19 cellular contexts compared by ENCODE assay signal in genomic region chr2:193467276-193467987, GRCh38.
DNase-seq lines count a peak whose midpoint lies in the region; ATAC-seq, FAIRE-seq and TF ChIP-seq lines count a peak whose summit lies in the region.
"Had no signal": no experiment of that assay in that cellular context is flagged by ENCODE, and none has a peak within 500 bp of the region (broad histone marks: within the 10 kb centered on the region; RNA-seq: fewer than 3 reads in every experiment).

No MANE protein-coding gene starts in this region.

- H3K4me2 ChIP-seq in HepG2 (ENCODE audit: low read depth, low read length), result no peak overlapping the region
- no peak overlapping the region for H3K4me2 ChIP-seq in neural progenitor cell

- no peaks in the 10 kb centered on the region for H3K27me3 ChIP-seq in adipocyte (replicated peaks; ENCODE audit: control insufficient read depth, insufficient read depth, low read length)
- H3K27me3 ChIP-seq in HepG2 (ENCODE audit: control insufficient read depth in 1 of 2, insufficient read depth in 2 of 2, low read length in 2 of 2), result no peaks in the 10 kb centered on the region
- H3K27me3 ChIP-seq in neural progenitor cell, result no peaks in the 10 kb centered on the region
- H3K27me3 ChIP-seq in upper lobe of right lung, result no peaks in the 10 kb centered on the region
- no peaks in the 10 kb centered on the region for H3K27me3 ChIP-seq in SJCRH30
- H3K27me3 ChIP-seq in heart left ventricle, result no peaks in the 10 kb centered on the region

- DNase-seq in LHCN-M2 (ENCODE audit: low read depth) (peak; percentile 5), adipocyte (ENCODE audit: low read depth) (no peak), HepG2 (ENCODE audit: low spot score) (no peak), neural progenitor cell (ENCODE audit: low spot score) (no peak), upper lobe of right lung (no peak), SJCRH30 (no peak), Right ventricle myocardium superior (no peak), heart left ventricle (no peak)
- DNase-seq: C1 segment of cervical spinal cord; Calu3; CD4-positive, alpha-beta memory T cell; COR-L47; DMS53; DMS79 treated with DMSO at 0.1 percent for 48 hours; GF-D8; GM23248; H9 had no signal

- intact Hi-C loops in HepG2 (cut with micrococcal nuclease; ENCODE audit: unreplicated experiment), result loop anchor here (2.0 kb wide), 1 partner anchor 39 kb away; no protein-coding TSS in a partner anchor
- intact Hi-C loops in upper lobe of right lung (cut with DNase I), result no loop called here
- intact Hi-C loops in Right ventricle myocardium superior (cut with DNase I), result no loop called here
- intact Hi-C loops in heart left ventricle (cut with DNase I), result no loop called here

- H3K27ac ChIP-seq in HepG2 (ENCODE audit: extremely low read length, insufficient read depth, low read length), result no peak overlapping the region
- no peak overlapping the region for H3K27ac ChIP-seq in neural progenitor cell
- H3K27ac ChIP-seq in upper lobe of right lung, result no peak overlapping the region
- no peak overlapping the region for H3K27ac ChIP-seq in SJCRH30
- H3K27ac ChIP-seq in heart left ventricle, result no peak overlapping the region
- H3K27ac ChIP-seq: GM23248 had no signal

- H3K27ac Mint-ChIP-seq in neural progenitor cell, result no peak overlapping the region
- H3K27ac Mint-ChIP-seq: CD4-positive, alpha-beta memory T cell; H9 had no signal

- in situ Hi-C loops in HepG2 (cut with HindIII; ENCODE audit: extremely low pct_ligation_motif_present, low pct_unique_long_range_greater_than_20kb), result no loop called here

- TF ChIP-seq RAD21 in HepG2 (CRISPR knock-in tag; IDR thresholded peaks at IDR 0.05), result no peak

- H3K4me1 ChIP-seq in adipocyte (ENCODE audit: control insufficient read depth, insufficient read depth, low read length) (peaks cover 13% of the 10 kb centered on the region), HepG2 (ENCODE audit: insufficient read depth, low read length) (peaks cover 8% of the 10 kb centered on the region), neural progenitor cell (no peaks in the 10 kb centered on the region), upper lobe of right lung (no peaks in the 10 kb centered on the region), SJCRH30 (no peaks in the 10 kb centered on the region), heart left ventricle (no peaks in the 10 kb centered on the region)

- BruUV-seq in HepG2 (replicated peaks; lab: Mats Ljungman, UMichigan), result no TSS peak

- no peaks in the 10 kb centered on the region for H3F3A ChIP-seq in neural progenitor cell (ENCODE audit: low read depth)

- no peak overlapping the region for H3K4me3 Mint-ChIP-seq in neural progenitor cell
- H3K4me3 Mint-ChIP-seq: CD4-positive, alpha-beta memory T cell; H9 had no signal

- no peak for ATAC-seq in HepG2
- no peak for ATAC-seq in upper lobe of right lung
- no peak for ATAC-seq in Right ventricle myocardium superior (ENCODE audit: poor library complexity)
- no peak for ATAC-seq in heart left ventricle

- H3K79me2 ChIP-seq in HepG2 (ENCODE audit: insufficient read depth, low read length), result no peaks in the 10 kb centered on the region
- no peaks in the 10 kb centered on the region for H3K79me2 ChIP-seq in neural progenitor cell (ENCODE audit: low read depth)

- no peak for TF ChIP-seq POLR2A in HepG2 (IDR thresholded peaks at IDR 0.05; ENCODE audit: insufficient read depth in 1 of 2, low read depth in 2 of 2, low read length in 2 of 2)
- no peak for TF ChIP-seq POLR2A in heart left ventricle (IDR thresholded peaks at IDR 0.05)

- no peaks in the 10 kb centered on the region for H3K36me3 ChIP-seq in adipocyte (ENCODE audit: control insufficient read depth, insufficient read depth, low read length, severe bottlenecking)
- no peaks in the 10 kb centered on the region for H3K36me3 ChIP-seq in HepG2 (replicated peaks in 1 of 2; ENCODE audit: control insufficient read depth in 1 of 2, insufficient read depth in 2 of 2, low read length in 2 of 2)
- no peaks in the 10 kb centered on the region for H3K36me3 ChIP-seq in neural progenitor cell
- H3K36me3 ChIP-seq in upper lobe of right lung, result no peaks in the 10 kb centered on the region
- H3K36me3 ChIP-seq in SJCRH30, result no peaks in the 10 kb centered on the region
- H3K36me3 ChIP-seq in heart left ventricle, result no peaks in the 10 kb centered on the region

- H3K9me3 Mint-ChIP-seq in neural progenitor cell, result peaks cover 2% of the 10 kb centered on the region

- no peaks in the 10 kb centered on the region for H3K36me3 Mint-ChIP-seq in neural progenitor cell
- H3K36me3 Mint-ChIP-seq: CD4-positive, alpha-beta memory T cell had no signal

- H3K9ac ChIP-seq in adipocyte (ENCODE audit: low read length) (peak overlapping the region; percentile 58), HepG2 (ENCODE audit: insufficient read depth, low read depth, low read length) (no peak overlapping the region), neural progenitor cell (no peak overlapping the region)
- H3K9ac ChIP-seq: GM23248 had no signal

- no peak for TF ChIP-seq CTCF in HepG2 (CRISPR knock-in tag; IDR thresholded peaks at IDR 0.05)
- no peak for TF ChIP-seq CTCF in neural progenitor cell (IDR thresholded peaks at IDR 0.05)
- no peak for TF ChIP-seq CTCF in upper lobe of right lung (IDR thresholded peaks at IDR 0.05)
- no peak for TF ChIP-seq CTCF in heart left ventricle (IDR thresholded peaks at IDR 0.05)

- H4K20me1 ChIP-seq in HepG2 (ENCODE audit: insufficient read depth, low read length), result no peaks in the 10 kb centered on the region
- no peaks in the 10 kb centered on the region for H4K20me1 ChIP-seq in neural progenitor cell (ENCODE audit: low read depth)

- CTCF ChIA-PET in HepG2 (lab: Yijun Ruan, JAX; ENCODE audit: low intra/inter-chr PET ratio, low total read pairs), result no interaction called here

- H3K4me3 ChIP-seq in adipocyte (ENCODE audit: low read length), result peak overlapping the region; percentile 38
- H3K4me3 ChIP-seq in HepG2 (replicated peaks in 1 of 3; ENCODE audit: insufficient read depth in 1 of 3, low read depth in 2 of 3, low read length in 3 of 3), result no peak overlapping the region
- no peak overlapping the region for H3K4me3 ChIP-seq in neural progenitor cell
- H3K4me3 ChIP-seq in upper lobe of right lung, result no peak overlapping the region
- H3K4me3 ChIP-seq in SJCRH30, result no peak overlapping the region
- H3K4me3 ChIP-seq in heart left ventricle, result no peak overlapping the region
- H3K4me3 ChIP-seq: GM23248 had no signal

- POLR2A ChIA-PET in HepG2 (lab: Yijun Ruan, JAX), result interaction anchor here (1.1 kb wide), 1 partner anchor 39 kb away, joined by 3 read pairs; no protein-coding TSS in a partner anchor

- H3K9me3 ChIP-seq in adipocyte (ENCODE audit: control insufficient read depth, low read length), result peaks cover 11% of the 10 kb centered on the region
- peaks cover under 1% of the 10 kb centered on the region; the same call in 1 of the 2 replicates for H3K9me3 ChIP-seq in HepG2 (ENCODE audit: low read length)
- no peaks in the 10 kb centered on the region for H3K9me3 ChIP-seq in neural progenitor cell (ENCODE audit: low read depth)
- H3K9me3 ChIP-seq in upper lobe of right lung, result no peaks in the 10 kb centered on the region
- H3K9me3 ChIP-seq in SJCRH30 (replicated peaks), result no peaks in the 10 kb centered on the region
- peaks cover 0 to 10% (median 0%) of the 10 kb centered on the region in 12 donors for H3K9me3 ChIP-seq in heart left ventricle

- TF ChIP-seq EP300 in HepG2 (IDR thresholded peaks at IDR 0.05; ENCODE audit: low read depth in 2 of 2, low read length in 2 of 2), result peak in 1 of 2 experiments; percentile 27; a peak in 1 of 4 replicates
- no peak for TF ChIP-seq EP300 in HepG2 (CRISPR knock-in tag; IDR thresholded peaks at IDR 0.05; ENCODE audit: borderline replicate concordance)

- H2AFZ ChIP-seq in HepG2 (ENCODE audit: low read length) (no peak overlapping the region), neural progenitor cell (replicated peaks) (peak overlapping the region; percentile 26)
- H2AFZ ChIP-seq: GM23248 had no signal

- H3K4me1 Mint-ChIP-seq in neural progenitor cell, result no peaks in the 10 kb centered on the region
- H3K4me1 Mint-ChIP-seq: H9 had no signal

- no peaks in the 10 kb centered on the region for H3K27me3 Mint-ChIP-seq in neural progenitor cell (ENCODE audit: insufficient read depth, low read depth)
- H3K27me3 Mint-ChIP-seq: CD4-positive, alpha-beta memory T cell had no signal

- FAIRE-seq in HepG2 (lab: Jason Lieb, UNC), result no peak
- FAIRE-seq: GM12891, GM19239 had no signal

TF ChIP-seq in HepG2, 621 proteins besides CTCF, POLR2A, EP300 and RAD21 (continues in another document):
- TF ChIP-seq THAP7 (CRISPR knock-in tag; IDR thresholded peaks at IDR 0.05) (no peak), NR2F6 (IDR thresholded peaks at IDR 0.05) (peak; percentile 26; the same call in 1 of the 2 replicates), NR2F6 (CRISPR knock-in tag; IDR thresholded peaks at IDR 0.05) (no peak), PPARG (CRISPR knock-in tag; conservative IDR thresholded peaks at IDR 0.05) (peak; percentile 60; the same call in 1 of the 2 replicates), RXRB (CRISPR knock-in tag; IDR thresholded peaks at IDR 0.05; ENCODE audit: borderline replicate concordance) (peak; percentile 40; the same call in 1 of the 2 replicates), E2F2 (CRISPR knock-in tag; IDR thresholded peaks at IDR 0.05; ENCODE audit: borderline replicate concordance) (no peak)
